Comparison of ENCODE assay signal across 9 cellular contexts in the genomic region with DNA sequence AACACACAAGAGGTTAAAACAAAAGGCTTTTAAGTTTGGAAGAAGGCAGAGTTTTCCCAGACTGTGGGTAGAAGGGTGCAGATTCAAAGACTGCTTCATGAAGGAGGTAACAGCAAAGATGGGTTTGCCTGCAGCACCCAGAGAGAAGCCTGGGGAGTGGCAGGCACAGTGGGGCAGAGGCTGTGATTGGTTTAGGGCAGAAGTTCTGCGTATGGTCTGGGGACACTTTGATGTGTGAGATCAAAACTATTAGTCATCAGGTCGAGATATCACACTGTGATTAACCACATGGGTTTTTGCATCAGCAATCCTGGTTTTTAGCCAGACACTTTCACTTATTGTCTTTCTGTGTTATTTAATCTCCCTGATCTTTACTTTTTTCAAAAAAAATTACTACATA.
DNase-seq lines count a peak whose midpoint lies in the region; ATAC-seq lines count a peak whose summit lies in the region.
"Had no signal": no experiment of that assay in that cellular context is flagged by ENCODE, and none has a peak within 500 bp of the region (broad histone marks: within the 10 kb centered on the region; RNA-seq: fewer than 3 reads in every experiment).

No MANE protein-coding gene starts in this region.

- ATAC-seq in HG02852 (IDR thresholded peaks at IDR 0.05; ENCODE audit: unreplicated experiment) (peak; percentile 44), HG02798 (IDR thresholded peaks at IDR 0.05; ENCODE audit: poor library complexity, unreplicated experiment) (no peak), HG03159 (IDR thresholded peaks at IDR 0.05; ENCODE audit: unreplicated experiment) (no peak)

- DNase-seq in activated CD4-positive, alpha-beta T cell treated with anti-CD3 and anti-CD28 coated beads, Interleukin-2, amount 50 U/mL, for 1 hour, result peak; percentile 32
- peak; percentile 64 for DNase-seq in central memory CD4-positive, alpha-beta T cell
- DNase-seq in stimulated activated CD8-positive, alpha-beta memory T cell treated with anti-CD3 and anti-CD28 coated beads, Interleukin-12 subunit alpha, Interleukin-12 subunit beta, amount 100 ng/mL, for 24 hours (ENCODE audit: extremely low read depth), result peak; percentile 3
- DNase-seq in NCI-H2029 treated with DMSO at 0.1 percent for 48 hours (lab: John Stamatoyannopoulos, UW), result no peak
- DNase-seq: NCI-H187 treated with DMSO at 0.1 percent for 48 hours, SHP77 had no signal
